In the genomic region with DNA sequence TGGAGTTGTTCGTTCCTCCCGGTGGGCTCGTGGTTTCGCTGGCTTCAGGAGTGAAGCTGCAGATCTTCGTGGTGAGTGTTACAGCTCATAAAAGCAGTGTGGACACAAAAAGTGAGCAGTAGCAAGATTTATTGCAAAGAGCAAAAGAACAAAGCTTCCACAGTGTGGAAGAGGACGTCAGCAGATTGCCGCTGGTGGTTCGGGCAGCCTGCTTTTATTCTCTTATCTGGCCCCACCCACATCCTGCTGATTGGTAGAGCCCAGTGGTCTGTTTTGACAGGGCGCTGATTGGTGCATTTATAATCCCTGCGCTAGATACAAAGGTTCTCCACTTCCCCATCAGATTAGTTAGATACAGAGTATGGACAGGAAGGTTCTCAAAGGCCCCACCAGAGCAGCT, we compare ENCODE assay signal across 10 cellular contexts. TPM values are rescaled to one million over a fixed set of nuclear protein-coding genes. Genes with fewer than 3 reads are reported as not detected.
A peak's percentile ranks its signal among the peaks of the same experiment; 100 is the strongest.
DNase-seq lines count a peak whose midpoint lies in the region; ATAC-seq lines count a peak whose summit lies in the region.
"Not testable (repeated sequence)": the region's sequence is repeated elsewhere in the genome, so short reads cannot be mapped to it uniquely, and the experiment has no call there.
"Had no signal": no experiment of that assay in that cellular context is flagged by ENCODE, and none has a peak within 500 bp of the region (broad histone marks: within the 10 kb centered on the region; RNA-seq: fewer than 3 reads in every experiment).

No MANE protein-coding gene starts in this region.

- H3K27me3 ChIP-seq in CD4-positive, alpha-beta memory T cell (ENCODE audit: insufficient read depth, low read length): not testable (repeated sequence)

- CTCF ChIA-PET in CD4-positive, alpha-beta memory T cell (lab: Charles Lee; ENCODE audit: partially characterized antibody): interaction anchor here (0.6 to 12.6 kb wide), 11 partner anchors 8 to 268 kb away, joined by 3 to 149 read pairs (median 18); a partner anchor contains a TSS
- CTCF ChIA-PET in T-cell (lab: Charles Lee): interaction anchor here (0.6 to 1.2 kb wide), 3 partner anchors 17 to 268 kb away, joined by 3 to 4 read pairs (median 3); a partner anchor contains a TSS
- CTCF ChIA-PET in activated naive CD4-positive, alpha-beta T cell treated with anti-CD3 and anti-CD28 coated beads, Interleukin-2, amount 10 ng/mL, durations not matched to agents 7 days and 5 days (lab: Charles Lee): interaction anchor here (0.9 to 2.4 kb wide), 7 partner anchors 17 to 259 kb away, joined by 3 to 10 read pairs (median 3); no protein-coding TSS in a partner anchor

- H3K27ac ChIP-seq in CD4-positive, alpha-beta memory T cell (ENCODE audit: low read depth, low read length): not testable (repeated sequence)

- not testable (repeated sequence) for H3K27me3 Mint-ChIP-seq in CD4-positive, alpha-beta memory T cell; T-cell; central memory CD8-positive, alpha-beta T cell; naive thymus-derived CD8-positive, alpha-beta T cell
- peaks cover 17% of the 10 kb centered on the region for H3K27me3 Mint-ChIP-seq in activated CD4-positive, alpha-beta T cell treated with anti-CD3 and anti-CD28 coated beads, Interleukin-2, amount 10 ng/mL, durations not matched to agents 24 days and 14 days
- peaks cover 41% of the 10 kb centered on the region for H3K27me3 Mint-ChIP-seq in activated naive CD4-positive, alpha-beta T cell treated with anti-CD3 and anti-CD28 coated beads, Interleukin-2, amount 10 ng/mL, durations not matched to agents 7 days and 5 days

- POLR2A ChIA-PET in CD4-positive, alpha-beta memory T cell (lab: Charles Lee; ENCODE audit: partially characterized antibody): interaction anchor here (0.8 to 7.1 kb wide), 5 partner anchors 11 to 242 kb away, joined by 3 to 99 read pairs (median 5); a partner anchor contains a TSS
- POLR2A ChIA-PET in T-cell (lab: Charles Lee): interaction anchor here in 1 of 2 donors (0.6 to 0.7 kb wide), 2 partner anchors 22 to 52 kb away, joined by 3 to 4 read pairs; no protein-coding TSS in a partner anchor
- POLR2A ChIA-PET in naive thymus-derived CD8-positive, alpha-beta T cell (lab: Charles Lee): interaction anchor here (0.6 to 17.9 kb wide), 8 partner anchors 12 to 242 kb away, joined by 3 to 277 read pairs (median 5); a partner anchor contains a TSS

- peaks cover 30 to 51% (median 37%) of the 10 kb centered on the region in 4 donors for H3K4me1 Mint-ChIP-seq in CD4-positive, alpha-beta memory T cell
- H3K4me1 Mint-ChIP-seq in T-cell: peaks cover 30 to 42% (median 39%) of the 10 kb centered on the region in 3 donors
- H3K4me1 Mint-ChIP-seq in activated CD4-positive, alpha-beta T cell treated with anti-CD3 and anti-CD28 coated beads, Interleukin-2, amount 10 ng/mL, durations not matched to agents 24 days and 14 days: peaks cover 27% of the 10 kb centered on the region
- H3K4me1 Mint-ChIP-seq in activated naive CD4-positive, alpha-beta T cell treated with anti-CD3 and anti-CD28 coated beads, Interleukin-2, amount 10 ng/mL, durations not matched to agents 7 days and 5 days: peaks cover 46% of the 10 kb centered on the region
- H3K4me1 Mint-ChIP-seq in central memory CD8-positive, alpha-beta T cell: peaks cover 30% of the 10 kb centered on the region
- H3K4me1 Mint-ChIP-seq in naive thymus-derived CD8-positive, alpha-beta T cell: peaks cover 21 to 54% (median 36%) of the 10 kb centered on the region in 4 donors

- intact Hi-C loops in CD4-positive, alpha-beta memory T cell (cut with micrococcal nuclease); activated CD4-positive, alpha-beta T cell treated with anti-CD3 and anti-CD28 coated beads, Interleukin-2, amount 10 ng/mL, durations not matched to agents 24 days and 14 days (cut with micrococcal nuclease): not testable (repeated sequence)

- H3K9me3 Mint-ChIP-seq in CD4-positive, alpha-beta memory T cell; T-cell; activated CD4-positive, alpha-beta T cell treated with anti-CD3 and anti-CD28 coated beads, Interleukin-2, amount 10 ng/mL, durations not matched to agents 24 days and 14 days; activated naive CD4-positive, alpha-beta T cell treated with anti-CD3 and anti-CD28 coated beads, Interleukin-2, amount 10 ng/mL, durations not matched to agents 7 days and 5 days; central memory CD8-positive, alpha-beta T cell; naive thymus-derived CD8-positive, alpha-beta T cell: not testable (repeated sequence)

- H3K4me3 Mint-ChIP-seq in CD4-positive, alpha-beta memory T cell: peak overlapping the region in 7 of 8 donors; percentile 5 to 55 (median 39)
- H3K4me3 Mint-ChIP-seq in T-cell; activated CD4-positive, alpha-beta T cell treated with anti-CD3 and anti-CD28 coated beads, Interleukin-2, amount 10 ng/mL, durations not matched to agents 24 days and 14 days; activated naive CD4-positive, alpha-beta T cell treated with anti-CD3 and anti-CD28 coated beads, Interleukin-2, amount 10 ng/mL, durations not matched to agents 7 days and 5 days; central memory CD8-positive, alpha-beta T cell: not testable (repeated sequence)
- peak overlapping the region in 7 of 10 donors; percentile 1 to 42 (median 32) for H3K4me3 Mint-ChIP-seq in naive thymus-derived CD8-positive, alpha-beta T cell

- peak overlapping the region; percentile 8 to 83 (median 73) for H3K27ac Mint-ChIP-seq in CD4-positive, alpha-beta memory T cell
- H3K27ac Mint-ChIP-seq in T-cell: peak overlapping the region; percentile 50 to 61
- not testable (repeated sequence) for H3K27ac Mint-ChIP-seq in activated CD4-positive, alpha-beta T cell treated with anti-CD3 and anti-CD28 coated beads, Interleukin-2, amount 10 ng/mL, durations not matched to agents 24 days and 14 days
- peak overlapping the region; percentile 1 for H3K27ac Mint-ChIP-seq in activated naive CD4-positive, alpha-beta T cell treated with anti-CD3 and anti-CD28 coated beads, Interleukin-2, amount 10 ng/mL, durations not matched to agents 7 days and 5 days
- H3K27ac Mint-ChIP-seq in central memory CD8-positive, alpha-beta T cell (ENCODE audit: low read depth): peak overlapping the region; percentile 35
- peak overlapping the region in 6 of 10 donors; percentile 6 to 85 (median 70) for H3K27ac Mint-ChIP-seq in naive thymus-derived CD8-positive, alpha-beta T cell

- peak in 4 of 5 donors; percentile 30 to 60 (median 48) for DNase-seq in CD4-positive, alpha-beta memory T cell
- DNase-seq in T-cell: peak in 14 of 34 experiments; percentile 14 to 46 (median 33)
- peak; percentile 64 for DNase-seq in activated CD4-positive, alpha-beta T cell treated with anti-CD3 and anti-CD28 coated beads, Interleukin-2, amount 10 ng/mL, durations not matched to agents 24 days and 14 days
- DNase-seq in activated naive CD4-positive, alpha-beta T cell treated with anti-CD3 and anti-CD28 coated beads, Interleukin-2, amount 10 ng/mL, durations not matched to agents 7 days and 5 days: peak; percentile 34
- DNase-seq in central memory CD8-positive, alpha-beta T cell (ENCODE audit: low spot score in 2 of 2): not testable (repeated sequence)
- peak in 3 of 10 donors; percentile 32 to 57 (median 56) for DNase-seq in naive thymus-derived CD8-positive, alpha-beta T cell
- peak; percentile 33 for DNase-seq in stimulated activated CD4-positive, alpha-beta T cell treated with anti-CD3 and anti-CD28 coated beads, Interleukin-1b, Interleukin-23, amount 100 ng/mL, for 48 hours

- not testable (repeated sequence) for ATAC-seq in T-cell (replicated peaks in 1 of 4); central memory CD8-positive, alpha-beta T cell (replicated peaks; ENCODE audit: extremely low read depth, poor library complexity, severe bottlenecking); naive thymus-derived CD8-positive, alpha-beta T cell

- H3K4me1 ChIP-seq in CD4-positive, alpha-beta memory T cell (ENCODE audit: insufficient read depth, low read length): peaks cover 34% of the 10 kb centered on the region

- H3K4me3 ChIP-seq in CD4-positive, alpha-beta memory T cell (ENCODE audit: low read length in 2 of 2): not testable (repeated sequence)

- not testable (repeated sequence) for H3K9me3 ChIP-seq in CD4-positive, alpha-beta memory T cell (ENCODE audit: control insufficient read depth in 1 of 2, low read length in 2 of 2)

- H3K36me3 ChIP-seq in CD4-positive, alpha-beta memory T cell (ENCODE audit: insufficient read depth, low read length): not testable (repeated sequence)

- H3K36me3 Mint-ChIP-seq in CD4-positive, alpha-beta memory T cell; T-cell; activated CD4-positive, alpha-beta T cell treated with anti-CD3 and anti-CD28 coated beads, Interleukin-2, amount 10 ng/mL, durations not matched to agents 24 days and 14 days (ENCODE audit: low read depth); activated naive CD4-positive, alpha-beta T cell treated with anti-CD3 and anti-CD28 coated beads, Interleukin-2, amount 10 ng/mL, durations not matched to agents 7 days and 5 days; central memory CD8-positive, alpha-beta T cell (ENCODE audit: insufficient read depth); naive thymus-derived CD8-positive, alpha-beta T cell: not testable (repeated sequence)

RNA-seq across cellular contexts. Expression of a gene that starts 8.9 kb away (rescaled TPM):
- total RNA-seq in CD4-positive, alpha-beta memory T cell: not detected
- polyA plus RNA-seq in CD4-positive, alpha-beta memory T cell: not detected
- not detected for total RNA-seq in T-cell
- not detected in 2 replicates for total RNA-seq in activated CD4-positive, alpha-beta T cell treated with anti-CD3 and anti-CD28 coated beads, Interleukin-2, amount 10 ng/mL, durations not matched to agents 24 days and 14 days
- total RNA-seq in naive thymus-derived CD8-positive, alpha-beta T cell: not detected
- polyA plus RNA-seq in naive thymus-derived CD8-positive, alpha-beta T cell: not detected
- total RNA-seq: Caco-2, Daoy, NCI-H460 had no signal
